In genomic region chr11:44030276-44030932, GRCh38 we compare ENCODE assay signal across 10 cellular contexts. TPM values are rescaled to one million over a fixed set of nuclear protein-coding genes. Genes with fewer than 3 reads are reported as not detected.
DNase-seq lines count a peak whose midpoint lies in the region; ATAC-seq, FAIRE-seq and TF ChIP-seq lines count a peak whose summit lies in the region.
"Had no signal": no experiment of that assay in that cellular context is flagged by ENCODE, and none has a peak within 500 bp of the region (broad histone marks: within the 10 kb centered on the region; RNA-seq: fewer than 3 reads in every experiment).

No MANE protein-coding gene starts in this region.

- H3K4me3 ChIP-seq in HUES64 (ENCODE audit: low read length) = no peak overlapping the region; the same call in 1 of the 2 replicates
- H3K4me3 ChIP-seq in bronchial epithelial cell (ENCODE audit: low read depth, low read length) = no peak overlapping the region
- no peak overlapping the region for H3K4me3 ChIP-seq in sigmoid colon

- TF ChIP-seq POLR2A in sigmoid colon (IDR thresholded peaks at IDR 0.05) = no peak

- H3K9me3 Mint-ChIP-seq in activated naive CD4-positive, alpha-beta T cell treated with anti-CD3 and anti-CD28 coated beads for 36 hours = peaks cover 8% of the 10 kb centered on the region

- peaks cover 24% of the 10 kb centered on the region for H3K27me3 Mint-ChIP-seq in activated naive CD4-positive, alpha-beta T cell treated with anti-CD3 and anti-CD28 coated beads for 36 hours (ENCODE audit: low read depth)

- DNase-seq in bronchial epithelial cell (ENCODE audit: low read depth) (peak; percentile 8), iPS-NIHi7 (ENCODE audit: extremely low spot score) (peak; percentile 68), sigmoid colon (peak; percentile 78), hepatic stellate cell (ENCODE audit: low spot score) (no peak)
- no peak for DNase-seq in activated naive CD4-positive, alpha-beta T cell treated with anti-CD3 and anti-CD28 coated beads for 36 hours
- DNase-seq in activated T-cell treated with anti-CD3 and anti-CD28 coated beads, Interleukin-2, amount 50 U/mL, for 48 hours = no peak
- DNase-seq: activated T-cell treated with anti-CD3 and anti-CD28 coated beads, Interleukin-2, amount 50 U/mL, for 24 hours had no signal

- TF ChIP-seq EP300 in sigmoid colon (IDR thresholded peaks at IDR 0.05) = peak in 1 of 4 donors; percentile 33

- H3K27ac Mint-ChIP-seq in activated naive CD4-positive, alpha-beta T cell treated with anti-CD3 and anti-CD28 coated beads for 36 hours = no peak overlapping the region
- H3K27ac Mint-ChIP-seq: activated T-cell treated with anti-CD3 and anti-CD28 coated beads, Interleukin-2, amount 50 U/mL, for 24 hours had no signal

- CTCF ChIA-PET in activated naive CD4-positive, alpha-beta T cell treated with anti-CD3 and anti-CD28 coated beads for 36 hours (lab: Charles Lee) = interaction anchor here (1.4 kb wide), 1 partner anchor 141 kb away, joined by 4 read pairs; no protein-coding TSS in a partner anchor

- TF ChIP-seq CTCF in bronchial epithelial cell (IDR thresholded peaks at IDR 0.05; ENCODE audit: insufficient read depth, low read length, severe bottlenecking) (no peak), sigmoid colon (IDR thresholded peaks at IDR 0.05) (no peak)

- H3K9ac ChIP-seq in HUES64 (ENCODE audit: low read depth, low read length) = no peak overlapping the region; the same call in 1 of the 2 replicates

- H3K27ac ChIP-seq in HUES64 (ENCODE audit: low read depth, low read length) (peak overlapping the region; percentile 51; the same call in 1 of the 2 replicates), sigmoid colon (peak overlapping the region; percentile 51 to 64 (median 60))

- H3K9me3 ChIP-seq in HUES64 (ENCODE audit: insufficient read depth, low read depth, low read length) (peaks cover 11% of the 10 kb centered on the region; the same call in 1 of the 2 replicates), sigmoid colon (no peaks in the 10 kb centered on the region)

- no peak for FAIRE-seq in bronchial epithelial cell (lab: Jason Lieb, UNC)

- no peaks in the 10 kb centered on the region for H3K36me3 Mint-ChIP-seq in activated naive CD4-positive, alpha-beta T cell treated with anti-CD3 and anti-CD28 coated beads for 36 hours (ENCODE audit: low read depth)

- H3K4me1 Mint-ChIP-seq in activated naive CD4-positive, alpha-beta T cell treated with anti-CD3 and anti-CD28 coated beads for 36 hours (ENCODE audit: low read depth) = no peaks in the 10 kb centered on the region

- H3K27me3 ChIP-seq in HUES64 (ENCODE audit: insufficient read depth, low read length) (no peaks in the 10 kb centered on the region), bronchial epithelial cell (ENCODE audit: control insufficient read depth, insufficient read depth, low read length) (peaks cover 2% of the 10 kb centered on the region), sigmoid colon (no peaks in the 10 kb centered on the region)

- intact Hi-C loops in sigmoid colon (cut with DNase I) = loop anchor here (5.0 kb wide), 2 partner anchors 43 to 88 kb away; partner anchors contain the start of gene C11orf96
- intact Hi-C loops in activated naive CD4-positive, alpha-beta T cell treated with anti-CD3 and anti-CD28 coated beads for 36 hours (cut with micrococcal nuclease) = no loop called here

- WGBS in HUES64 = 18% methylated on average over 5 of the region's 5 CpGs
- WGBS in sigmoid colon, 2 donors = 50 to 63% methylated on average over 5 of the region's 5 CpGs

- H3K4me1 ChIP-seq in HUES64 (ENCODE audit: insufficient read depth, low read length) (peaks cover 16% of the 10 kb centered on the region), sigmoid colon (peaks cover 0 to 27% (median 22%) of the 10 kb centered on the region in 4 donors)

- H3K4me3 Mint-ChIP-seq in activated naive CD4-positive, alpha-beta T cell treated with anti-CD3 and anti-CD28 coated beads for 36 hours = no peak overlapping the region
- H3K4me3 Mint-ChIP-seq: activated T-cell treated with anti-CD3 and anti-CD28 coated beads, Interleukin-2, amount 50 U/mL, for 24 hours had no signal

- no peak for ATAC-seq in GM18907 (IDR thresholded peaks at IDR 0.05; ENCODE audit: unreplicated experiment)

- H3K36me3 ChIP-seq in HUES64 (ENCODE audit: insufficient read depth, low read length) = no peaks in the 10 kb centered on the region
- no peaks in the 10 kb centered on the region for H3K36me3 ChIP-seq in bronchial epithelial cell (ENCODE audit: control insufficient read depth, insufficient read depth, low read length)
- H3K36me3 ChIP-seq in sigmoid colon = no peaks in the 10 kb centered on the region

RNA-seq across cellular contexts. Expression of gene ACCSL, which starts 17.4 kb away (rescaled TPM):
- polyA plus RNA-seq in HUES64 (2013, experiment 1 of 2) = not detected
- not detected for polyA plus RNA-seq in HUES64 (2013, experiment 2 of 2)
- total RNA-seq in bronchial epithelial cell (not detected in 2 replicates), sigmoid colon (under 1 TPM in 1 of 4 donors, not detected in 3; 0.27 TPM)
- not detected for polyA plus RNA-seq in sigmoid colon
- not detected for total RNA-seq in activated naive CD4-positive, alpha-beta T cell treated with anti-CD3 and anti-CD28 coated beads for 36 hours
- total RNA-seq: Daoy had no signal

RNA-seq across cellular contexts. Expression of gene ACCS, which starts 35.7 kb away (rescaled TPM):
- 4.7 TPM for polyA plus RNA-seq in HUES64 (2013, experiment 1 of 2)
- 3.6 TPM for polyA plus RNA-seq in HUES64 (2013, experiment 2 of 2)
- total RNA-seq in bronchial epithelial cell (3.6 and 7.9 TPM in 2 replicates), sigmoid colon (10 to 100 TPM; 11.4 to 52.6 (median 14.3) TPM)
- 10 to 100 TPM in 1 of 3 donors, 1 to 10 TPM in 2; 1.8 to 10.7 (median 7.9) TPM for polyA plus RNA-seq in sigmoid colon
- 10 to 100 TPM; 16.2 to 16.6 TPM for total RNA-seq in activated naive CD4-positive, alpha-beta T cell treated with anti-CD3 and anti-CD28 coated beads for 36 hours

Comparison
In these comparisons a context has a peak if more than half of its experiments do, and no peak if none do; other contexts are left out.
1. DNase-seq: peak in bronchial epithelial cell (single experiment), iPS-NIHi7 (single experiment) and sigmoid colon (single experiment); none in activated naive CD4-positive, alpha-beta T cell treated with anti-CD3 and anti-CD28 coated beads for 36 hours (single experiment), hepatic stellate cell (single experiment) and activated T-cell treated with anti-CD3 and anti-CD28 coated beads, Interleukin-2, amount 50 U/mL, for 48 hours (0 of 2).